1 cellular context compared by ENCODE assay signal in genomic region chr5:68041293-68041692, GRCh38.
TF ChIP-seq lines count a peak whose summit lies in the region.

No MANE protein-coding gene starts in this region.

TF ChIP-seq in GM23338, 12 proteins besides CTCF, POLR2A, EP300 and RAD21 (continued from another document):
- TF ChIP-seq, protein P1, sequence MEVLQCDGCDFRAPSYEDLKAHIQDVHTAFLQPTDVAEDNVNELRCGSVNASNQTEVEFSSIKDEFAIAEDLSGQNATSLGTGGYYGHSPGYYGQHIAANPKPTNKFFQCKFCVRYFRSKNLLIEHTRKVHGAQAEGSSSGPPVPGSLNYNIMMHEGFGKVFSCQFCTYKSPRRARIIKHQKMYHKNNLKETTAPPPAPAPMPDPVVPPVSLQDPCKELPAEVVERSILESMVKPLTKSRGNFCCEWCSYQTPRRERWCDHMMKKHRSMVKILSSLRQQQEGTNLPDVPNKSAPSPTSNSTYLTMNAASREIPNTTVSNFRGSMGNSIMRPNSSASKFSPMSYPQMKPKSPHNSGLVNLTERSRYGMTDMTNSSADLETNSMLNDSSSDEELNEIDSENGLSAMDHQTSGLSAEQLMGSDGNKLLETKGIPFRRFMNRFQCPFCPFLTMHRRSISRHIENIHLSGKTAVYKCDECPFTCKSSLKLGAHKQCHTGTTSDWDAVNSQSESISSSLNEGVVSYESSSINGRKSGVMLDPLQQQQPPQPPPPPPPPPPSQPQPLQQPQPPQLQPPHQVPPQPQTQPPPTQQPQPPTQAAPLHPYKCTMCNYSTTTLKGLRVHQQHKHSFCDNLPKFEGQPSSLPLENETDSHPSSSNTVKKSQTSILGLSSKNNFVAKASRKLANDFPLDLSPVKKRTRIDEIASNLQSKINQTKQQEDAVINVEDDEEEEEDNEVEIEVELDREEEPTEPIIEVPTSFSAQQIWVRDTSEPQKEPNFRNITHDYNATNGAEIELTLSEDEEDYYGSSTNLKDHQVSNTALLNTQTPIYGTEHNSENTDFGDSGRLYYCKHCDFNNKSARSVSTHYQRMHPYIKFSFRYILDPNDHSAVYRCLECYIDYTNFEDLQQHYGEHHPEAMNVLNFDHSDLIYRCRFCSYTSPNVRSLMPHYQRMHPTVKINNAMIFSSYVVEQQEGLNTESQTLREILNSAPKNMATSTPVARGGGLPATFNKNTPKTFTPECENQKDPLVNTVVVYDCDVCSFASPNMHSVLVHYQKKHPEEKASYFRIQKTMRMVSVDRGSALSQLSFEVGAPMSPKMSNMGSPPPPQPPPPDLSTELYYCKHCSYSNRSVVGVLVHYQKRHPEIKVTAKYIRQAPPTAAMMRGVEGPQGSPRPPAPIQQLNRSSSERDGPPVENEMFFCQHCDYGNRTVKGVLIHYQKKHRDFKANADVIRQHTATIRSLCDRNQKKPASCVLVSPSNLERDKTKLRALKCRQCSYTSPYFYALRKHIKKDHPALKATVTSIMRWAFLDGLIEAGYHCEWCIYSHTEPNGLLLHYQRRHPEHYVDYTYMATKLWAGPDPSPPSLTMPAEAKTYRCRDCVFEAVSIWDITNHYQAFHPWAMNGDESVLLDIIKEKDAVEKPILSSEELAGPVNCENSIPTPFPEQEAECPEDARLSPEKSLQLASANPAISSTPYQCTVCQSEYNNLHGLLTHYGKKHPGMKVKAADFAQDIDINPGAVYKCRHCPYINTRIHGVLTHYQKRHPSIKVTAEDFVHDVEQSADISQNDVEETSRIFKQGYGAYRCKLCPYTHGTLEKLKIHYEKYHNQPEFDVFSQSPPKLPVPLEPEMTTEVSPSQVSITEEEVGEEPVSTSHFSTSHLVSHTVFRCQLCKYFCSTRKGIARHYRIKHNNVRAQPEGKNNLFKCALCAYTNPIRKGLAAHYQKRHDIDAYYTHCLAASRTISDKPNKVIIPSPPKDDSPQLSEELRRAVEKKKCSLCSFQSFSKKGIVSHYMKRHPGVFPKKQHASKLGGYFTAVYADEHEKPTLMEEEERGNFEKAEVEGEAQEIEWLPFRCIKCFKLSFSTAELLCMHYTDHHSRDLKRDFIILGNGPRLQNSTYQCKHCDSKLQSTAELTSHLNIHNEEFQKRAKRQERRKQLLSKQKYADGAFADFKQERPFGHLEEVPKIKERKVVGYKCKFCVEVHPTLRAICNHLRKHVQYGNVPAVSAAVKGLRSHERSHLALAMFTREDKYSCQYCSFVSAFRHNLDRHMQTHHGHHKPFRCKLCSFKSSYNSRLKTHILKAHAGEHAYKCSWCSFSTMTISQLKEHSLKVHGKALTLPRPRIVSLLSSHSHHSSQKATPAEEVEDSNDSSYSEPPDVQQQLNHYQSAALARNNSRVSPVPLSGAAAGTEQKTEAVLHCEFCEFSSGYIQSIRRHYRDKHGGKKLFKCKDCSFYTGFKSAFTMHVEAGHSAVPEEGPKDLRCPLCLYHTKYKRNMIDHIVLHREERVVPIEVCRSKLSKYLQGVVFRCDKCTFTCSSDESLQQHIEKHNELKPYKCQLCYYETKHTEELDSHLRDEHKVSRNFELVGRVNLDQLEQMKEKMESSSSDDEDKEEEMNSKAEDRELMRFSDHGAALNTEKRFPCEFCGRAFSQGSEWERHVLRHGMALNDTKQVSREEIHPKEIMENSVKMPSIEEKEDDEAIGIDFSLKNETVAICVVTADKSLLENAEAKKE (CRISPR knock-in tag; IDR thresholded peaks at IDR 0.05) = no peak
- TF ChIP-seq JUNB (IDR thresholded peaks at IDR 0.05; ENCODE audit: unreplicated experiment) = no peak
- no peak for TF ChIP-seq CREB1 (CRISPR knock-in tag; IDR thresholded peaks at IDR 0.05; ENCODE audit: low read depth)
- no peak for TF ChIP-seq ZNF331 (CRISPR knock-in tag; IDR thresholded peaks at IDR 0.05; ENCODE audit: low read depth)
